ENCODE assay signal across 1 cellular context in genomic region chr9:97696025-97696822, GRCh38.
TF ChIP-seq lines count a peak whose summit lies in the region.

No MANE protein-coding gene starts in this region.

TF ChIP-seq in HEK293T, 16 proteins besides CTCF, POLR2A, EP300 and RAD21 (continued from another document):
- TF ChIP-seq HDGF (IDR thresholded peaks at IDR 0.05; ENCODE audit: borderline replicate concordance) = no peak
